In the genomic region with DNA sequence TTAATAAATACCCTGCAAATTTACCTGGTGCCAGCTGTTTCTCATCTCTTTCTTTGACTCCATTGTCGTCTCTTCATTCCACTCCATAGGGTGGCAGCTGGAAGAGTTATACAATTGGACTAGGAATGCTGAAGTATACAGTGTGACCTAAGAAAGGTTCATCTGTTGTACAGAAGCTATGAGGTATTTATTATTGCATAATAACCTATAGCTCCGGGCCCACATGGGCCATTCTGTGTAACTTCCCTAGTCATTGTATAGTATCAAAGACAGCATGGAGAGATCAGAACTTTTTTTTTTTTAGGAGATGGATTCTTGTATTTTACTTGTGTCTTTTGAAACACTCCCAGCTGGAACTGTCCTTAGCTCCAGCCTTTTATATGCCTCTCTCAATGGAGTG, we compare ENCODE assay signal across 1 cellular context.
TF ChIP-seq lines count a peak whose summit lies in the region.

No MANE protein-coding gene starts in this region.

TF ChIP-seq in HepG2, 621 proteins besides CTCF, POLR2A, EP300 and RAD21:
- TF ChIP-seq CEBPB (IDR thresholded peaks at IDR 0.05; ENCODE audit: borderline replicate concordance, low read depth, low read length), result peak; percentile 66
- TF ChIP-seq ZNF629 (CRISPR knock-in tag; conservative IDR thresholded peaks at IDR 0.05), result no peak
- TF ChIP-seq TCF7L2 (IDR thresholded peaks at IDR 0.05; ENCODE audit: low read depth, low read length), result no peak
- no peak for TF ChIP-seq SP5 (CRISPR knock-in tag; IDR thresholded peaks at IDR 0.05; ENCODE audit: borderline replicate concordance, low read depth)
- no peak for TF ChIP-seq NR2F6 (IDR thresholded peaks at IDR 0.05)
- TF ChIP-seq NR2F6 (CRISPR knock-in tag; IDR thresholded peaks at IDR 0.05), result no peak
- no peak for TF ChIP-seq HDAC1 (CRISPR knock-in tag; IDR thresholded peaks at IDR 0.05)
- TF ChIP-seq MYNN (CRISPR knock-in tag; IDR thresholded peaks at IDR 0.05; ENCODE audit: low read depth), result no peak
- TF ChIP-seq, protein P1, sequence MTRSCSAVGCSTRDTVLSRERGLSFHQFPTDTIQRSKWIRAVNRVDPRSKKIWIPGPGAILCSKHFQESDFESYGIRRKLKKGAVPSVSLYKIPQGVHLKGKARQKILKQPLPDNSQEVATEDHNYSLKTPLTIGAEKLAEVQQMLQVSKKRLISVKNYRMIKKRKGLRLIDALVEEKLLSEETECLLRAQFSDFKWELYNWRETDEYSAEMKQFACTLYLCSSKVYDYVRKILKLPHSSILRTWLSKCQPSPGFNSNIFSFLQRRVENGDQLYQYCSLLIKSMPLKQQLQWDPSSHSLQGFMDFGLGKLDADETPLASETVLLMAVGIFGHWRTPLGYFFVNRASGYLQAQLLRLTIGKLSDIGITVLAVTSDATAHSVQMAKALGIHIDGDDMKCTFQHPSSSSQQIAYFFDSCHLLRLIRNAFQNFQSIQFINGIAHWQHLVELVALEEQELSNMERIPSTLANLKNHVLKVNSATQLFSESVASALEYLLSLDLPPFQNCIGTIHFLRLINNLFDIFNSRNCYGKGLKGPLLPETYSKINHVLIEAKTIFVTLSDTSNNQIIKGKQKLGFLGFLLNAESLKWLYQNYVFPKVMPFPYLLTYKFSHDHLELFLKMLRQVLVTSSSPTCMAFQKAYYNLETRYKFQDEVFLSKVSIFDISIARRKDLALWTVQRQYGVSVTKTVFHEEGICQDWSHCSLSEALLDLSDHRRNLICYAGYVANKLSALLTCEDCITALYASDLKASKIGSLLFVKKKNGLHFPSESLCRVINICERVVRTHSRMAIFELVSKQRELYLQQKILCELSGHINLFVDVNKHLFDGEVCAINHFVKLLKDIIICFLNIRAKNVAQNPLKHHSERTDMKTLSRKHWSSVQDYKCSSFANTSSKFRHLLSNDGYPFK (CRISPR knock-in tag; IDR thresholded peaks at IDR 0.05; ENCODE audit: borderline replicate concordance), result no peak
